34 cellular contexts compared by ENCODE assay signal in genomic region chr20:1477896-1478490, GRCh38. TPM values are rescaled to one million over a fixed set of nuclear protein-coding genes. Genes with fewer than 3 reads are reported as not detected.
DNase-seq lines count a peak whose midpoint lies in the region; ATAC-seq, FAIRE-seq and TF ChIP-seq lines count a peak whose summit lies in the region.
"Had no signal": no experiment of that assay in that cellular context is flagged by ENCODE, and none has a peak within 500 bp of the region (broad histone marks: within the 10 kb centered on the region; RNA-seq: fewer than 3 reads in every experiment).

No MANE protein-coding gene starts in this region.

- peaks cover 0 to 3% (median 0%) of the 10 kb centered on the region in 3 donors for H3K27me3 Mint-ChIP-seq in CD14-positive monocyte (ENCODE audit: low read depth in 3 of 3)
- H3K27me3 Mint-ChIP-seq in dendritic cell treated with granulocyte-macrophage colony-stimulating factor and Interleukin-4, amounts not matched to agents 40 ng/mL and 50 ng/mL, for 4 days, result no peaks in the 10 kb centered on the region

- in situ Hi-C loops in IMR-90 (cut with MboI; ENCODE audit: low sequenced_read_pairs), result no loop called here

- H3K36me3 Mint-ChIP-seq in CD14-positive monocyte, result peaks cover 78 to 88% of the 10 kb centered on the region in 2 donors
- H3K36me3 Mint-ChIP-seq in dendritic cell treated with granulocyte-macrophage colony-stimulating factor and Interleukin-4, amounts not matched to agents 40 ng/mL and 50 ng/mL, for 4 days (ENCODE audit: low read depth), result peaks cover 93% of the 10 kb centered on the region

- H3K4me3 ChIP-seq in IMR-90 (ENCODE audit: insufficient read depth, low read depth, low read length) (no peak overlapping the region), skeletal muscle satellite cell (ENCODE audit: low read length) (no peak overlapping the region), neuronal stem cell (ENCODE audit: low read length in 2 of 2) (no peak overlapping the region)
- H3K4me3 ChIP-seq: heart right ventricle, right atrium auricular region, spleen, testis, uterus had no signal

- 0 out of 2 replicates have a peak overlapping the region, but pooled peaks have one; percentile 35 for H2BK20ac ChIP-seq in IMR-90 (ENCODE audit: low read depth, low read length)

- H2AFZ ChIP-seq in IMR-90 (replicated peaks; ENCODE audit: low read length, poor library complexity) (peak overlapping the region; percentile 84), neuronal stem cell (ENCODE audit: low read length) (no peak overlapping the region)

- DNase-seq in CD14-positive monocyte (ENCODE audit: low spot score) (no peak), IMR-90 (no peak), GM10266 (ENCODE audit: extremely low spot score) (no peak), HTR-8/SVneo (ENCODE audit: insufficient read length, low spot score) (no peak), GM19240 (ENCODE audit: insufficient read length, low spot score) (no peak), neuronal stem cell (ENCODE audit: low spot score) (no peak)
- DNase-seq: activated CD4-positive, alpha-beta memory T cell treated with anti-CD3 and anti-CD28 coated beads, Interleukin-2, amount 10 ng/mL, durations not matched to agents 7 days and 5 days; activated CD4-positive, CD25-positive, alpha-beta regulatory T cell treated with anti-CD3 and anti-CD28 coated beads, Interleukin-2, amount 50 U/mL, for 72 hours; activated naive CD4-positive, alpha-beta T cell treated with anti-CD3 and anti-CD28 coated beads, Interleukin-2, amount 50 U/mL, for 16 hours; effector CD8-positive, alpha-beta T cell; erythroblast; heart right ventricle; NCI-H1092; NCI-H1694 treated with DMSO at 0.1 percent for 48 hours; NCI-H2171; NCI-H524; NK-92 treated with Interleukin-12 subunit alpha and Interleukin-12 subunit beta, amount 100 ng/mL, for 24 hours; posterior cingulate gyrus; Right ventricle myocardium superior; spleen; stimulated activated CD4-positive, alpha-beta T cell treated with anti-CD3 and anti-CD28 coated beads, Interleukin-2, amount 100 ng/mL, for 24 hours; stimulated activated naive CD8-positive, alpha-beta T cell treated with anti-CD3 and anti-CD28 coated beads, Interleukin-15, Interleukin-2, amounts not matched to agents 100 U/mL and 50 U/mL, for 24 hours; testis; uterus had no signal

- H2BK15ac ChIP-seq in IMR-90 (ENCODE audit: low read depth, low read length) (no peak overlapping the region), neuronal stem cell (ENCODE audit: low read length) (no peak overlapping the region)

- CTCF ChIA-PET in IMR-90 (lab: Yijun Ruan, JAX), result interaction anchor here (0.8 kb wide), 1 partner anchor 26 kb away, joined by 3 read pairs; no protein-coding TSS in a partner anchor

- no peak overlapping the region for H3K9ac ChIP-seq in IMR-90 (ENCODE audit: low read depth, low read length)
- no peak overlapping the region for H3K9ac ChIP-seq in skeletal muscle satellite cell (ENCODE audit: low read depth, low read length)
- H3K9ac ChIP-seq in neuronal stem cell (ENCODE audit: low read depth, low read length, poor library complexity), result no peak overlapping the region

- H3K36me3 ChIP-seq in IMR-90 (ENCODE audit: control insufficient read depth, insufficient read depth, low read length) (no peaks in the 10 kb centered on the region), skeletal muscle satellite cell (ENCODE audit: insufficient read depth, low read length) (no peaks in the 10 kb centered on the region), neuronal stem cell (replicated peaks in 1 of 2; ENCODE audit: control insufficient read depth in 2 of 2, insufficient read depth in 2 of 2, low read length in 2 of 2) (no peaks in the 10 kb centered on the region)
- H3K36me3 ChIP-seq: right atrium auricular region, uterus had no signal

- H2AK9ac ChIP-seq in IMR-90 (replicated peaks; ENCODE audit: low read depth, low read length, poor library complexity), result peak overlapping the region; percentile 14

- 96% methylated on average over 3 of the region's 7 CpGs; no CpG with 5 or more reads in 1 of the 2 experiments for WGBS in IMR-90 (ENCODE audit: extremely low coverage in 2 of 2, insufficient read length in 1 of 2), 2 experiments
- no CpG with 5 or more reads among the region's 7 CpGs for WGBS in neuronal stem cell (ENCODE audit: extremely low coverage in 2 of 2, insufficient read length in 2 of 2, insufficient replicate concordance in 1 of 2), 2 donors

- no peak for ATAC-seq in IMR-90 (ENCODE audit: low read depth)
- ATAC-seq: heart right ventricle; stimulated activated naive CD8-positive, alpha-beta T cell treated with anti-CD3 and anti-CD28 coated beads, Interleukin-15, Interleukin-2, amounts not matched to agents 100 U/mL and 50 U/mL, for 24 hours had no signal

- H2AK5ac ChIP-seq in IMR-90 (ENCODE audit: low read depth, low read length), result no peak overlapping the region
- H2AK5ac ChIP-seq in neuronal stem cell (ENCODE audit: low read depth, low read length), result no peak overlapping the region

- H3K4me2 ChIP-seq in IMR-90 (ENCODE audit: low read depth, low read length) (no peak overlapping the region), skeletal muscle satellite cell (ENCODE audit: low read length) (peak overlapping the region; percentile 24), neuronal stem cell (ENCODE audit: insufficient read depth, low read length, poor library complexity, severe bottlenecking) (no peak overlapping the region)

- H3K4me1 ChIP-seq in IMR-90 (ENCODE audit: control insufficient read depth, insufficient read depth, low read length) (0 out of 2 replicates have a peak, but pooled peaks cover 2% of the 10 kb centered on the region), skeletal muscle satellite cell (ENCODE audit: control insufficient read depth, insufficient read depth, low read length) (peaks cover 13% of the 10 kb centered on the region), neuronal stem cell (ENCODE audit: control insufficient read depth in 2 of 2, insufficient read depth in 1 of 2, low read depth in 1 of 2, low read length in 2 of 2) (peaks cover 0 to 4% of the 10 kb centered on the region in 2 donors)
- H3K4me1 ChIP-seq: right atrium auricular region, testis, uterus had no signal

- H3K79me1 ChIP-seq in IMR-90 (ENCODE audit: low read depth in 1 of 2, low read length in 2 of 2), result no peaks in the 10 kb centered on the region
- no peaks in the 10 kb centered on the region for H3K79me1 ChIP-seq in neuronal stem cell (ENCODE audit: low read depth, low read length)

- H3K23ac ChIP-seq in IMR-90 (ENCODE audit: low read depth, low read length) (no peak overlapping the region), neuronal stem cell (ENCODE audit: low read depth, low read length, poor library complexity) (no peak overlapping the region)

- H3K56ac ChIP-seq in IMR-90 (ENCODE audit: extremely low read depth, insufficient read depth, low read length), result no peak overlapping the region

- H3K9me1 ChIP-seq in IMR-90 (ENCODE audit: insufficient read depth, low read length), result peaks cover 4% of the 10 kb centered on the region; the same call in 1 of the 2 replicates

- H4K5ac ChIP-seq in IMR-90 (ENCODE audit: low read depth, low read length), result no peak overlapping the region

- H3K18ac ChIP-seq in IMR-90 (ENCODE audit: low read depth, low read length) (no peak overlapping the region), neuronal stem cell (ENCODE audit: low read length) (no peak overlapping the region)

- no peak for FAIRE-seq in HTR-8/SVneo (lab: Jason Lieb, UNC)
- FAIRE-seq: colon, G401.6 had no signal

- no peaks in the 10 kb centered on the region for H3K9me3 ChIP-seq in IMR-90 (ENCODE audit: control insufficient read depth, insufficient read depth, low read length)
- no peaks in the 10 kb centered on the region for H3K9me3 ChIP-seq in skeletal muscle satellite cell (replicated peaks; ENCODE audit: low read length)
- H3K9me3 ChIP-seq in neuronal stem cell (replicated peaks in 1 of 2; ENCODE audit: control insufficient read depth in 2 of 2, insufficient read depth in 1 of 2, low read depth in 1 of 2, low read length in 2 of 2), result no peaks in the 10 kb centered on the region
- H3K9me3 ChIP-seq: heart right ventricle, right atrium auricular region, spleen, testis, uterus had no signal

- intact Hi-C loops in CD14-positive monocyte (cut with micrococcal nuclease) (no loop called here), IMR-90 (cut with micrococcal nuclease) (loop anchor here (10.0 kb wide), 1 partner anchor 663 kb away; no protein-coding TSS in a partner anchor)
- intact Hi-C loops in dendritic cell treated with granulocyte-macrophage colony-stimulating factor and Interleukin-4, amounts not matched to agents 40 ng/mL and 50 ng/mL, for 4 days (cut with micrococcal nuclease), result no loop called here

- dilution Hi-C loops in IMR-90 (cut with HindIII; ENCODE audit: low sequenced_read_pairs, unreplicated experiment), result no loop called here

- H3K27ac ChIP-seq in IMR-90 (ENCODE audit: insufficient read depth, low read length) (no peak overlapping the region), neuronal stem cell (replicated peaks; ENCODE audit: low read length) (no peak overlapping the region)
- H3K27ac ChIP-seq: heart right ventricle, right atrium auricular region, spleen, testis, uterus had no signal

- no peaks in the 10 kb centered on the region for H4K20me1 ChIP-seq in IMR-90 (ENCODE audit: insufficient read depth, low read length)

- H3K27ac Mint-ChIP-seq in CD14-positive monocyte, result peak overlapping the region; percentile 41 to 81 (median 72)
- H3K27ac Mint-ChIP-seq in dendritic cell treated with granulocyte-macrophage colony-stimulating factor and Interleukin-4, amounts not matched to agents 40 ng/mL and 50 ng/mL, for 4 days, result peak overlapping the region; percentile 24
- H3K27ac Mint-ChIP-seq: activated CD4-positive, alpha-beta memory T cell treated with anti-CD3 and anti-CD28 coated beads, Interleukin-2, amount 10 ng/mL, durations not matched to agents 7 days and 5 days; activated T-helper 17 cell treated with anti-CD3 and anti-CD28 coated beads, Interleukin-2, amount 50 U/mL, for 72 hours had no signal

- peak overlapping the region; percentile 58 for H2BK120ac ChIP-seq in IMR-90 (ENCODE audit: low read depth, low read length)
- H2BK120ac ChIP-seq in neuronal stem cell (ENCODE audit: low read depth, low read length), result no peak overlapping the region

- no peak overlapping the region for H4K91ac ChIP-seq in IMR-90 (ENCODE audit: insufficient read depth, low read depth, low read length)
- H4K91ac ChIP-seq in neuronal stem cell (ENCODE audit: low read depth, low read length, poor library complexity), result no peak overlapping the region

- H3K14ac ChIP-seq in IMR-90 (replicated peaks; ENCODE audit: low read depth, low read length), result no peak overlapping the region; the same call in 1 of the 2 replicates
- no peak overlapping the region for H3K14ac ChIP-seq in neuronal stem cell (ENCODE audit: low read length)

- H3K4me3 Mint-ChIP-seq in CD14-positive monocyte, result no peak overlapping the region
- H3K4me3 Mint-ChIP-seq in dendritic cell treated with granulocyte-macrophage colony-stimulating factor and Interleukin-4, amounts not matched to agents 40 ng/mL and 50 ng/mL, for 4 days, result no peak overlapping the region
- H3K4me3 Mint-ChIP-seq: activated CD4-positive, alpha-beta memory T cell treated with anti-CD3 and anti-CD28 coated beads, Interleukin-2, amount 10 ng/mL, durations not matched to agents 7 days and 5 days; activated T-helper 17 cell treated with anti-CD3 and anti-CD28 coated beads, Interleukin-2, amount 50 U/mL, for 72 hours had no signal

- peaks cover 0 to 3% (median 0%) of the 10 kb centered on the region in 7 donors for H3K9me3 Mint-ChIP-seq in CD14-positive monocyte
- H3K9me3 Mint-ChIP-seq in dendritic cell treated with granulocyte-macrophage colony-stimulating factor and Interleukin-4, amounts not matched to agents 40 ng/mL and 50 ng/mL, for 4 days, result no peaks in the 10 kb centered on the region
- H3K9me3 Mint-ChIP-seq: activated CD4-positive, alpha-beta memory T cell treated with anti-CD3 and anti-CD28 coated beads, Interleukin-2, amount 10 ng/mL, durations not matched to agents 7 days and 5 days; activated T-helper 17 cell treated with anti-CD3 and anti-CD28 coated beads, Interleukin-2, amount 50 U/mL, for 72 hours had no signal

- H3K27me3 ChIP-seq in IMR-90 (ENCODE audit: control insufficient read depth, insufficient read depth, low read length) (peaks cover 8% of the 10 kb centered on the region), skeletal muscle satellite cell (ENCODE audit: control insufficient read depth, insufficient read depth, low read length) (no peaks in the 10 kb centered on the region), neuronal stem cell (ENCODE audit: control insufficient read depth in 3 of 3, insufficient read depth in 3 of 3, low read depth in 1 of 3, low read length in 3 of 3) (peaks cover 0 to 56% (median 0%) of the 10 kb centered on the region in 3 experiments)
- H3K27me3 ChIP-seq: right atrium auricular region, testis, uterus had no signal

- H3K4ac ChIP-seq in IMR-90 (ENCODE audit: low read depth, low read length), result no peak overlapping the region
- no peak overlapping the region for H3K4ac ChIP-seq in neuronal stem cell (ENCODE audit: low read length)

- BruUV-seq in IMR-90 (replicated peaks; lab: Mats Ljungman, UMichigan), result no TSS peak

- peaks cover 88% of the 10 kb centered on the region for H3K4me1 Mint-ChIP-seq in CD14-positive monocyte
- peaks cover 69% of the 10 kb centered on the region for H3K4me1 Mint-ChIP-seq in dendritic cell treated with granulocyte-macrophage colony-stimulating factor and Interleukin-4, amounts not matched to agents 40 ng/mL and 50 ng/mL, for 4 days (ENCODE audit: low read depth)
- H3K4me1 Mint-ChIP-seq: activated CD4-positive, alpha-beta memory T cell treated with anti-CD3 and anti-CD28 coated beads, Interleukin-2, amount 10 ng/mL, durations not matched to agents 7 days and 5 days; activated T-helper 17 cell treated with anti-CD3 and anti-CD28 coated beads, Interleukin-2, amount 50 U/mL, for 72 hours had no signal

- TF ChIP-seq RAD21 in IMR-90 (IDR thresholded peaks at IDR 0.05; ENCODE audit: low read length), result no peak

- TF ChIP-seq CTCF in CD14-positive monocyte (IDR thresholded peaks at IDR 0.05), result no peak
- no peak for TF ChIP-seq CTCF in IMR-90 (conservative IDR thresholded peaks at IDR 0.05; ENCODE audit: low read depth, low read length)
- no peak for TF ChIP-seq CTCF in GM10266 (IDR thresholded peaks at IDR 0.05; ENCODE audit: control insufficient read depth, insufficient read depth, low read depth, missing control alignments)

- POLR2A ChIA-PET in IMR-90 (lab: Charles Lee; ENCODE audit: unreplicated experiment), result no interaction called here

- H4K8ac ChIP-seq in IMR-90 (ENCODE audit: low read depth in 2 of 2, low read length in 2 of 2) (no peak overlapping the region; a peak in 1 of 4 replicates), neuronal stem cell (ENCODE audit: low read depth, low read length) (no peak overlapping the region)

- no peak overlapping the region for H2BK5ac ChIP-seq in IMR-90 (ENCODE audit: low read depth, low read length, poor library complexity, severe bottlenecking)
- H2BK5ac ChIP-seq in neuronal stem cell (ENCODE audit: low read length), result no peak overlapping the region

- no peak for TF ChIP-seq POLR2A in IMR-90 (IDR thresholded peaks at IDR 0.05; ENCODE audit: low read depth, low read length)

- H2BK12ac ChIP-seq in neuronal stem cell (ENCODE audit: low read length), result no peak overlapping the region

RNA-seq across cellular contexts. Expression of gene NSFL1C, which starts 11.3 kb away (rescaled TPM):
- polyA plus RNA-seq in CD14-positive monocyte, result 10 to 100 TPM; 52.8 to 56.8 TPM
- total RNA-seq in IMR-90 (2012; rRNA removed), result 40.3 and 41.1 TPM in 2 replicates
- polyA plus RNA-seq in IMR-90 (2012; rRNA removed), result 28.6 and 33.0 TPM in 2 replicates
- 14.9 and 23.7 TPM in 2 replicates for polyA plus RNA-seq in IMR-90 (2012; cell fraction: cytosol; rRNA removed)
- 26.2 and 57.4 TPM in 2 replicates for polyA plus RNA-seq in IMR-90 (2012; cell fraction: nucleus; rRNA removed; ENCODE audit: low replicate concordance)
- 25.1 and 31.7 TPM in 2 replicates for total RNA-seq in skeletal muscle satellite cell (2012; rRNA removed)
- polyA plus RNA-seq in neuronal stem cell (2013, experiment 1 of 2), result 66.4 TPM
- polyA plus RNA-seq in neuronal stem cell (2013, experiment 2 of 2), result 66.1 TPM

RNA-seq across cellular contexts. Expression of gene SIRPB2, which starts 13.2 kb away (rescaled TPM):
- 10 to 100 TPM; 81.5 to 92.8 TPM for polyA plus RNA-seq in CD14-positive monocyte
- total RNA-seq in IMR-90 (2012; rRNA removed), result not detected in 2 replicates
- polyA plus RNA-seq in IMR-90 (2012; rRNA removed), result not detected in 2 replicates
- polyA plus RNA-seq in IMR-90 (2012; cell fraction: cytosol; rRNA removed), result not detected in 2 replicates
- not detected in 2 replicates for polyA plus RNA-seq in IMR-90 (2012; cell fraction: nucleus; rRNA removed; ENCODE audit: low replicate concordance)
- not detected in 2 replicates for total RNA-seq in skeletal muscle satellite cell (2012; rRNA removed)
- polyA plus RNA-seq in neuronal stem cell (2013, experiment 1 of 2), result not detected
- not detected for polyA plus RNA-seq in neuronal stem cell (2013, experiment 2 of 2)
- total RNA-seq: activated CD4-positive, alpha-beta memory T cell treated with anti-CD3 and anti-CD28 coated beads, Interleukin-2, amount 10 ng/mL, durations not matched to agents 7 days and 5 days; activated T-helper 17 cell treated with anti-CD3 and anti-CD28 coated beads, Interleukin-2, amount 50 U/mL, for 72 hours; HT-29; kidney epithelial cell; T-helper 2 cell treated with Interferon-gamma antibody and Interleukin-4, amounts not matched to agents 100 ng/mL and 5 ng/mL, for 36 hours had no signal
- polyA plus RNA-seq: BJ had no signal

Comparison
In these comparisons a context has a peak if more than half of its experiments do, and no peak if none do; other contexts are left out.
1. RNA of gene SIRPB2, which starts 13.2 kb away (polyA plus RNA-seq): 81.5 to 92.8 TPM in CD14-positive monocyte; not detected in IMR-90; every median in the first group is over 10 times any median in the second.